Comparison of ENCODE assay signal across 9 cellular contexts in genomic region chr9:95570150-95570549, GRCh38. TPM values are rescaled to one million over a fixed set of nuclear protein-coding genes. Genes with fewer than 3 reads are reported as not detected.
DNase-seq lines count a peak whose midpoint lies in the region; ATAC-seq and TF ChIP-seq lines count a peak whose summit lies in the region.
"Had no signal": no experiment of that assay in that cellular context is flagged by ENCODE, and none has a peak within 500 bp of the region (broad histone marks: within the 10 kb centered on the region; RNA-seq: fewer than 3 reads in every experiment).

No MANE protein-coding gene starts in this region.

- H3K9me3 Mint-ChIP-seq in activated T-cell treated with anti-CD3 and anti-CD28 coated beads, Interleukin-2, amount 50 U/mL, for 24 hours = no peaks in the 10 kb centered on the region

- no peaks in the 10 kb centered on the region for H3K4me1 ChIP-seq in thoracic aorta (ENCODE audit: control insufficient read depth in 1 of 2, low read depth in 2 of 2)

- no peaks in the 10 kb centered on the region for H3K36me3 Mint-ChIP-seq in activated T-cell treated with anti-CD3 and anti-CD28 coated beads, Interleukin-2, amount 50 U/mL, for 24 hours (ENCODE audit: low read depth)

- no peak for DNase-seq in activated T-cell treated with anti-CD3 and anti-CD28 coated beads, Interleukin-2, amount 50 U/mL, for 24 hours
- no peak for DNase-seq in activated T-cell treated with anti-CD3 and anti-CD28 coated beads, Interleukin-2, amount 50 U/mL, for 1 hour
- DNase-seq in amniotic epithelial cell (ENCODE audit: low read depth) = peak; percentile 24
- peak; percentile 35 for DNase-seq in left kidney (ENCODE audit: low read depth, low spot score)
- DNase-seq in thoracic aorta (ENCODE audit: low spot score) = no peak
- no peak for DNase-seq in activated effector memory CD4-positive, alpha-beta T cell treated with anti-CD3 and anti-CD28 coated beads, Interleukin-2, amount 50 U/mL, for 16 hours
- no peak for DNase-seq in NCI-H226
- DNase-seq: anterior cingulate cortex had no signal

- no peaks in the 10 kb centered on the region for H3K36me3 ChIP-seq in thoracic aorta

- H3K27ac ChIP-seq in thoracic aorta = no peak overlapping the region

- H3K27me3 ChIP-seq in thoracic aorta (replicated peaks; ENCODE audit: insufficient read depth) = no peaks in the 10 kb centered on the region

- H3K4me3 Mint-ChIP-seq in activated T-cell treated with anti-CD3 and anti-CD28 coated beads, Interleukin-2, amount 50 U/mL, for 24 hours = peak overlapping the region; percentile 18

- H3K9me3 ChIP-seq in thoracic aorta = no peaks in the 10 kb centered on the region

- peaks cover 24% of the 10 kb centered on the region for H3K27me3 Mint-ChIP-seq in activated T-cell treated with anti-CD3 and anti-CD28 coated beads, Interleukin-2, amount 50 U/mL, for 24 hours

- H3K4me1 Mint-ChIP-seq in activated T-cell treated with anti-CD3 and anti-CD28 coated beads, Interleukin-2, amount 50 U/mL, for 24 hours (ENCODE audit: low read depth) = peaks cover 15% of the 10 kb centered on the region

- no peak overlapping the region for H3K27ac Mint-ChIP-seq in activated T-cell treated with anti-CD3 and anti-CD28 coated beads, Interleukin-2, amount 50 U/mL, for 24 hours

- no peak for TF ChIP-seq CTCF in thoracic aorta (IDR thresholded peaks at IDR 0.05)

- ATAC-seq in thoracic aorta (ENCODE audit: insufficient number of reproducible peaks, low FRiP score, low read depth) (no peak), HG03457 (IDR thresholded peaks at IDR 0.05; ENCODE audit: unreplicated experiment) (no peak)

- peak overlapping the region; percentile 68 for H3K4me3 ChIP-seq in thoracic aorta

RNA-seq across cellular contexts. Expression of gene PTCH1, which starts 53.4 kb away (rescaled TPM):
- 10 to 100 TPM; 12.6 to 19.2 TPM for total RNA-seq in thoracic aorta

Comparison
In these comparisons a context has a peak if more than half of its experiments do, and no peak if none do; other contexts are left out.
1. DNase-seq: peak in amniotic epithelial cell (single experiment) and left kidney (single experiment); none in activated T-cell treated with anti-CD3 and anti-CD28 coated beads, Interleukin-2, amount 50 U/mL, for 24 hours (single experiment), activated T-cell treated with anti-CD3 and anti-CD28 coated beads, Interleukin-2, amount 50 U/mL, for 1 hour (single experiment), thoracic aorta (single experiment), activated effector memory CD4-positive, alpha-beta T cell treated with anti-CD3 and anti-CD28 coated beads, Interleukin-2, amount 50 U/mL, for 16 hours (single experiment) and NCI-H226 (single experiment).